ENCODE assay signal across 1 cellular context in genomic region chr9:100084145-100084478, GRCh38.
TF ChIP-seq lines count a peak whose summit lies in the region.

No MANE protein-coding gene starts in this region.

TF ChIP-seq in GM12878, 131 proteins besides CTCF, POLR2A, EP300 and RAD21 (continued from another document):
- TF ChIP-seq PML (IDR thresholded peaks at IDR 0.05; ENCODE audit: low read length) (no peak), NR2F1 (conservative IDR thresholded peaks at IDR 0.05) (no peak), RB1 (IDR thresholded peaks at IDR 0.05; ENCODE audit: borderline replicate concordance) (no peak), ZNF274 (IDR thresholded peaks at IDR 0.05; ENCODE audit: insufficient read depth, insufficient read length) (no peak), MYB (IDR thresholded peaks at IDR 0.05; ENCODE audit: borderline replicate concordance, low read depth, low read length) (no peak), HSF1 (IDR thresholded peaks at IDR 0.05; ENCODE audit: low read depth, low read length) (no peak), RBBP5 (conservative IDR thresholded peaks at IDR 0.05) (no peak), POU2F2 (IDR thresholded peaks at IDR 0.05; ENCODE audit: borderline replicate concordance, low read depth, low read length) (peak; percentile 80), RELB (IDR thresholded peaks at IDR 0.05; ENCODE audit: low read depth) (no peak), CHD1 (IDR thresholded peaks at IDR 0.05; ENCODE audit: low read depth, low read length) (no peak), CREM (IDR thresholded peaks at IDR 0.05; ENCODE audit: low read depth) (peak; percentile 56), SREBF1 (IDR thresholded peaks at IDR 0.05; ENCODE audit: low read length) (no peak), BHLHE40 (IDR thresholded peaks at IDR 0.05; ENCODE audit: borderline replicate concordance in 1 of 2, low read depth in 2 of 2, low read length in 1 of 2) (peak in 1 of 2 experiments; percentile 31; a peak in 1 of 4 replicates), SMAD5 (IDR thresholded peaks at IDR 0.05; ENCODE audit: low read depth) (no peak), E4F1 (IDR thresholded peaks at IDR 0.05; ENCODE audit: borderline replicate concordance, partially characterized antibody) (no peak), FOS (IDR thresholded peaks at IDR 0.05; ENCODE audit: borderline replicate concordance, extremely low read depth, insufficient read length) (no peak), ZZZ3 (IDR thresholded peaks at IDR 0.05; ENCODE audit: control insufficient read depth, insufficient read length, low read depth) (no peak), ZBTB11 (CRISPR knock-in tag; IDR thresholded peaks at IDR 0.05) (no peak), ZNF687 (IDR thresholded peaks at IDR 0.05) (no peak), TCF3 (IDR thresholded peaks at IDR 0.05; ENCODE audit: borderline replicate concordance, insufficient read depth, low read depth, low read length) (no peak), IRF3 (IDR thresholded peaks at IDR 0.05) (no peak), HCFC1 (IDR thresholded peaks at IDR 0.05; ENCODE audit: low read length) (no peak), SMAD1 (IDR thresholded peaks at IDR 0.05; ENCODE audit: low read depth, partially characterized antibody) (no peak), RFX5 (IDR thresholded peaks at IDR 0.05; ENCODE audit: low read depth, low read length) (no peak), REST (IDR thresholded peaks at IDR 0.05; ENCODE audit: low read depth, low read length) (no peak), STAT1 (conservative IDR thresholded peaks at IDR 0.05) (no peak), SPI1 (IDR thresholded peaks at IDR 0.05; ENCODE audit: borderline replicate concordance, insufficient read depth, low read depth, low read length) (no peak), CEBPB (IDR thresholded peaks at IDR 0.05; ENCODE audit: borderline replicate concordance in 1 of 2, low read depth in 2 of 2, low read length in 2 of 2) (no peak), NFXL1 (IDR thresholded peaks at IDR 0.05; ENCODE audit: borderline replicate concordance) (no peak)
